ENCODE assay signal across 23 cellular contexts in genomic region chr7:131721660-131722059, GRCh38.
"Had no signal": no experiment of that assay in that cellular context is flagged by ENCODE, and none has a peak within 500 bp of the region (broad histone marks: within the 10 kb centered on the region; RNA-seq: fewer than 3 reads in every experiment).

No MANE protein-coding gene starts in this region.

- H3K9me3 ChIP-seq: gastrocnemius medialis, lower lobe of right lung, prostate gland, right atrium auricular region, sigmoid colon, spleen, suprapubic skin, transverse colon, upper lobe of right lung, vagina had no signal

- DNase-seq: cortex of kidney; effector memory CD8-positive, alpha-beta T cell; foreskin fibroblast; gastrocnemius medialis; head of caudate nucleus; left ventricle myocardium superior; lower lobe of right lung; naive thymus-derived CD8-positive, alpha-beta T cell; nephron progenitor cell; nucleus accumbens; sigmoid colon; spleen; stimulated activated CD4-positive, alpha-beta T cell treated with anti-CD3 and anti-CD28 coated beads, Interleukin-2, amount 100 ng/mL, for 48 hours; stimulated activated naive B cell treated with anti-CD40 and anti-IgM and Interleukin-4, amounts not matched to agents 10 μg/mL and 1 μg/mL and 100 μg/mL, for 72 hours; stimulated activated naive CD8-positive, alpha-beta T cell treated with anti-CD3 and anti-CD28 coated beads, Interleukin-15, amount 100 ng/mL, for 72 hours; transverse colon; upper lobe of right lung had no signal

- H3K4me1 ChIP-seq: gastrocnemius medialis, lower lobe of right lung, prostate gland, right atrium auricular region, spleen, transverse colon, upper lobe of right lung, vagina had no signal

- H3K27ac ChIP-seq: gastrocnemius medialis, lower lobe of right lung, prostate gland, right atrium auricular region, sigmoid colon, spleen, suprapubic skin, transverse colon, upper lobe of right lung, vagina had no signal

- FAIRE-seq: endometrium, keratinocyte had no signal

- H3K36me3 ChIP-seq: gastrocnemius medialis, lower lobe of right lung, prostate gland, right atrium auricular region, sigmoid colon, spleen, suprapubic skin, transverse colon, upper lobe of right lung, vagina had no signal

- H3K27me3 ChIP-seq: gastrocnemius medialis, right atrium auricular region, sigmoid colon, suprapubic skin, transverse colon, upper lobe of right lung, vagina had no signal

- H3K4me3 ChIP-seq: gastrocnemius medialis, lower lobe of right lung, prostate gland, right atrium auricular region, sigmoid colon, spleen, suprapubic skin, transverse colon, upper lobe of right lung, vagina had no signal
